Comparison of ENCODE assay signal across 18 cellular contexts in genomic region chr7:55413442-55413841, GRCh38.
"Had no signal": no experiment of that assay in that cellular context is flagged by ENCODE, and none has a peak within 500 bp of the region (broad histone marks: within the 10 kb centered on the region; RNA-seq: fewer than 3 reads in every experiment).

No MANE protein-coding gene starts in this region.

- FAIRE-seq: pancreas had no signal

- ATAC-seq: activated CD8-positive, alpha-beta T cell treated with anti-CD3 and anti-CD28 coated beads for 36 hours; activated T-helper 17 cell treated with anti-CD3 and anti-CD28 coated beads, Interleukin-2, amount 50 U/mL, for 72 hours; foreskin keratinocyte; left colon; natural killer cell treated with Interleukin-12 subunit alpha and Interleukin-12 subunit beta and Interleukin-15 and Interleukin-18, amount 100 ng/mL, for 72 hours; sciatic nerve; stimulated activated naive CD8-positive, alpha-beta T cell treated with anti-CD3 and anti-CD28 coated beads, Interleukin-15, amount 100 ng/mL, for 72 hours had no signal

- DNase-seq: activated CD4-positive, alpha-beta T cell treated with anti-CD3 and anti-CD28 coated beads, Interleukin-2, amount 10 ng/mL, durations not matched to agents 24 days and 14 days; activated CD8-positive, alpha-beta T cell treated with anti-CD3 and anti-CD28 coated beads for 36 hours; activated naive CD4-positive, alpha-beta T cell treated with Interleukin-2 at 50 U/mL for 16 hours; activated T-cell treated with anti-CD3 and anti-CD28 coated beads, Interleukin-2, amount 50 U/mL, for 1 hour; aorta; brain microvascular endothelial cell; central memory CD4-positive, alpha-beta T cell; foreskin keratinocyte; hippocampal formation; islet precursor cell; left colon; pancreas; stimulated activated CD4-positive, alpha-beta T cell treated with anti-CD3 and anti-CD28 coated beads, Interleukin-4, amount 100 ng/mL, for 1 hour; stimulated activated naive CD8-positive, alpha-beta T cell treated with anti-CD3 and anti-CD28 coated beads, Interleukin-15, amount 100 ng/mL, for 72 hours; trophoblast cell had no signal
